ENCODE assay signal across 11 cellular contexts in the genomic region with DNA sequence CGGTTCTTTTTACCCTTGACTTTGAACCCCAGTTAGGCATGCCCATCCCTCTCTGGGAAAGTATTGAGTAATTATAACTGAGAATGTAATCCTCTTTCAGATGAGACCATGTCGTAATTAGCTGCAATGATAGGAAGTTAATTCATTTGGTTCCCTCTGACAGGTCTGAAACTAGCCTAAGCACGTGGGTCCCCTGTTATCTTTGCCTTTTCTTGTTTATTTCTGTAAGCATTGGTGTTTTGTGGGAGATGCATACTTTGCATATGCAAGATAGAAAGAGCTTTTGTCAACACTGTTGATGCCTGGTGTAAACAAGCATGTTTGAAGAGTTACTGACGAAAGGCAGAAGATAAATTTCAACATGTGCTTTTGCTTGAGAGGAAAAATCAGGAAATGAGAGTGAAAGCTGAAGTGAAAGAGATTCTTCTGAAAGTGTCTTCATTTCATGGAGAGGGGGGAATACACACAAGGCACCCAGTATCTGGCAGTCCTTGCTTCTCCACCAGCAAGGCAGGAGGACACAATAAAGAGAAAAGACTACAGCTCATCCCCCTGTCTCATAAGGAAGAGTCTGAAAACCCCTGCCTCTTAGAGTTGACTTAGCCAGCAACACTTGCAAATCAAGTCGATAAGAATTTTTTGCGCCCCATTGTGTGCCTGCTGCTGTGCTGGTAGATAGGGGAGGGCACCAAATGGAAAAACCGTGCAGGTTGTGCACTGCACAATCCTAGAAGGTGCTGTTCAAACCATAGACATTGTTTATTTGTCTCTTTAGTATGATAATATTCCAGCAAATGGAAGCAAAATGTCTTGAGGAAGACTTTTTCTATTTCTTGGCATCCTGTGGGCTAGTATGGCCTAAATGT.
DNase-seq lines count a peak whose midpoint lies in the region; ATAC-seq and TF ChIP-seq lines count a peak whose summit lies in the region.
"Had no signal": no experiment of that assay in that cellular context is flagged by ENCODE, and none has a peak within 500 bp of the region (broad histone marks: within the 10 kb centered on the region; RNA-seq: fewer than 3 reads in every experiment).

No MANE protein-coding gene starts in this region.

- H3K4me3 ChIP-seq in HL-60 (replicated peaks; ENCODE audit: insufficient read depth, low read length), result no peak overlapping the region

- peaks cover 1% of the 10 kb centered on the region for H3K27me3 Mint-ChIP-seq in endothelial cell (ENCODE audit: unreplicated experiment)

- no peaks in the 10 kb centered on the region for H3K27me3 ChIP-seq in HL-60 (ENCODE audit: insufficient read depth, poor library complexity, severe bottlenecking)
- H3K27me3 ChIP-seq in layer of hippocampus (ENCODE audit: control insufficient read depth, insufficient read depth, low read length), result no peaks in the 10 kb centered on the region

- TF ChIP-seq CTCF in HL-60 (IDR thresholded peaks at IDR 0.05; ENCODE audit: insufficient read depth, low read length) (no peak), endothelial cell (IDR thresholded peaks at IDR 0.05; ENCODE audit: unreplicated experiment) (no peak)

- no peaks in the 10 kb centered on the region for H3K9me3 Mint-ChIP-seq in endothelial cell (ENCODE audit: unreplicated experiment)

- H3K27ac Mint-ChIP-seq in endothelial cell (ENCODE audit: unreplicated experiment), result no peak overlapping the region
- H3K27ac Mint-ChIP-seq: activated naive CD4-positive, alpha-beta T cell treated with anti-CD3 and anti-CD28 coated beads for 36 hours had no signal

- peak; percentile 78 for ATAC-seq in GM18502 (IDR thresholded peaks at IDR 0.05; ENCODE audit: poor library complexity, unreplicated experiment)
- peak; percentile 74 for ATAC-seq in GM21825 (IDR thresholded peaks at IDR 0.05; ENCODE audit: unreplicated experiment)
- ATAC-seq in SK-N-SH treated with all-trans-retinoic acid at 6 μM for 48 hours, result no peak

- H3K36me3 Mint-ChIP-seq in endothelial cell (ENCODE audit: low read depth, unreplicated experiment), result peaks cover 7% of the 10 kb centered on the region

- H3K4me3 Mint-ChIP-seq in endothelial cell (ENCODE audit: unreplicated experiment), result no peak overlapping the region
- H3K4me3 Mint-ChIP-seq: activated naive CD4-positive, alpha-beta T cell treated with anti-CD3 and anti-CD28 coated beads for 36 hours had no signal

- peak; percentile 68 to 92 for DNase-seq in HL-60 (ENCODE audit: low read depth in 1 of 2, low spot score in 1 of 2)
- no peak for DNase-seq in HCEC 1CT
- DNase-seq in endothelial cell (ENCODE audit: low spot score), result no peak
- no peak for DNase-seq in DMS79 (lab: John Stamatoyannopoulos, UW)
- DNase-seq: activated naive CD4-positive, alpha-beta T cell treated with anti-CD3 and anti-CD28 coated beads for 36 hours; stimulated activated naive CD4-positive, alpha-beta T cell had no signal

- peaks cover 4% of the 10 kb centered on the region for H3K4me1 Mint-ChIP-seq in endothelial cell (ENCODE audit: unreplicated experiment)

- peak overlapping the region; percentile 71 for H3K27ac ChIP-seq in HL-60 (replicated peaks)
- peak overlapping the region; percentile 21 for H3K27ac ChIP-seq in layer of hippocampus (ENCODE audit: low read depth, low read length)
- H3K27ac ChIP-seq: parathyroid adenoma had no signal

TF ChIP-seq in SK-N-SH treated with all-trans-retinoic acid at 6 μM for 48 hours, 23 proteins besides CTCF, POLR2A, EP300 and RAD21:
- TF ChIP-seq ARNTL (CRISPR knock-in tag; IDR thresholded peaks at IDR 0.05; ENCODE audit: borderline replicate concordance, low read depth), result no peak
- TF ChIP-seq, protein P1, sequence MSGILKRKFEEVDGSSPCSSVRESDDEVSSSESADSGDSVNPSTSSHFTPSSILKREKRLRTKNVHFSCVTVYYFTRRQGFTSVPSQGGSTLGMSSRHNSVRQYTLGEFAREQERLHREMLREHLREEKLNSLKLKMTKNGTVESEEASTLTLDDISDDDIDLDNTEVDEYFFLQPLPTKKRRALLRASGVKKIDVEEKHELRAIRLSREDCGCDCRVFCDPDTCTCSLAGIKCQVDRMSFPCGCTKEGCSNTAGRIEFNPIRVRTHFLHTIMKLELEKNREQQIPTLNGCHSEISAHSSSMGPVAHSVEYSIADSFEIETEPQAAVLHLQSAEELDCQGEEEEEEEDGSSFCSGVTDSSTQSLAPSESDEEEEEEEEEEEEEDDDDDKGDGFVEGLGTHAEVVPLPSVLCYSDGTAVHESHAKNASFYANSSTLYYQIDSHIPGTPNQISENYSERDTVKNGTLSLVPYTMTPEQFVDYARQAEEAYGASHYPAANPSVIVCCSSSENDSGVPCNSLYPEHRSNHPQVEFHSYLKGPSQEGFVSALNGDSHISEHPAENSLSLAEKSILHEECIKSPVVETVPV (CRISPR knock-in tag; IDR thresholded peaks at IDR 0.05), result no peak
- TF ChIP-seq ZFP30 (CRISPR knock-in tag; IDR thresholded peaks at IDR 0.05), result no peak
- TF ChIP-seq GLIS3 (CRISPR knock-in tag; IDR thresholded peaks at IDR 0.05), result no peak
- no peak for TF ChIP-seq ZNF565 (CRISPR knock-in tag; conservative IDR thresholded peaks at IDR 0.05; ENCODE audit: low read depth)
- TF ChIP-seq, protein P2, sequence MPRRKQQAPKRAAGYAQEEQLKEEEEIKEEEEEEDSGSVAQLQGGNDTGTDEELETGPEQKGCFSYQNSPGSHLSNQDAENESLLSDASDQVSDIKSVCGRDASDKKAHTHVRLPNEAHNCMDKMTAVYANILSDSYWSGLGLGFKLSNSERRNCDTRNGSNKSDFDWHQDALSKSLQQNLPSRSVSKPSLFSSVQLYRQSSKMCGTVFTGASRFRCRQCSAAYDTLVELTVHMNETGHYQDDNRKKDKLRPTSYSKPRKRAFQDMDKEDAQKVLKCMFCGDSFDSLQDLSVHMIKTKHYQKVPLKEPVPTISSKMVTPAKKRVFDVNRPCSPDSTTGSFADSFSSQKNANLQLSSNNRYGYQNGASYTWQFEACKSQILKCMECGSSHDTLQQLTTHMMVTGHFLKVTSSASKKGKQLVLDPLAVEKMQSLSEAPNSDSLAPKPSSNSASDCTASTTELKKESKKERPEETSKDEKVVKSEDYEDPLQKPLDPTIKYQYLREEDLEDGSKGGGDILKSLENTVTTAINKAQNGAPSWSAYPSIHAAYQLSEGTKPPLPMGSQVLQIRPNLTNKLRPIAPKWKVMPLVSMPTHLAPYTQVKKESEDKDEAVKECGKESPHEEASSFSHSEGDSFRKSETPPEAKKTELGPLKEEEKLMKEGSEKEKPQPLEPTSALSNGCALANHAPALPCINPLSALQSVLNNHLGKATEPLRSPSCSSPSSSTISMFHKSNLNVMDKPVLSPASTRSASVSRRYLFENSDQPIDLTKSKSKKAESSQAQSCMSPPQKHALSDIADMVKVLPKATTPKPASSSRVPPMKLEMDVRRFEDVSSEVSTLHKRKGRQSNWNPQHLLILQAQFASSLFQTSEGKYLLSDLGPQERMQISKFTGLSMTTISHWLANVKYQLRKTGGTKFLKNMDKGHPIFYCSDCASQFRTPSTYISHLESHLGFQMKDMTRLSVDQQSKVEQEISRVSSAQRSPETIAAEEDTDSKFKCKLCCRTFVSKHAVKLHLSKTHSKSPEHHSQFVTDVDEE (CRISPR knock-in tag; IDR thresholded peaks at IDR 0.05), result no peak
- TF ChIP-seq BACH2 (CRISPR knock-in tag; IDR thresholded peaks at IDR 0.05; ENCODE audit: borderline replicate concordance), result no peak
TF ChIP-seq in SK-N-SH treated with all-trans-retinoic acid at 6 μM for 48 hours: peak in this region for 0.

Comparison
In these comparisons a context has a peak if more than half of its experiments do, and no peak if none do; other contexts are left out.
1. DNase-seq: peak in HL-60 (2 of 2); none in HCEC 1CT (single experiment), endothelial cell (single experiment) and DMS79 (single experiment).